In the genomic region with DNA sequence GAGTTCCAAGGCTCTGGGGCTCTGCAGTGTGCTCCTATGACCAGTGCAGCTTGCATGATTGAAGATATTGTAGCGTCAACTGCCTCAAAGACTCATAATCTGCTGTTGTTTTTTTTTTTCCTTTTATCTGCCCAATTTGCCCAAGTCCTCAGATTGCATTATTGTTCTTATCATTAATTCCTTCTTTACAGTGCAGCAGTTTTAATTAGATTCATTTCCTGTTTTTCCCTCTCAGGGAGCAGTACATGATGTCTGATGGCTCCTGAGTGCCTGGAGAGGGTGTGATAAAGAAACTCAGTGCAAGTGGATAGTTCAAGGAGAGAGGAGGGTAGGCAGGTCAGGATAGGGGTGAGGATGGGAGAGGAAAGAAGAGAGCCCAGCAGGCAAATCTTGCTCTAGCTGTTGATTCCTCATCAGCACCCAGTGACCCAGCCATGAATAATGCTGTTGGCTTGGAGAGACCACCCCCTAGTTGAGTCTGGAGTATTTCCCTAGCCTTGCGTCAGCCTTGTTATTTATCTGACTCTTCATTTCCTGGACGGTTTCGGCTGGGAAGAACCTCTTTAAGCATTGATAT, we compare ENCODE assay signal across 1 cellular context.
A peak's percentile ranks its signal among the peaks of the same experiment; 100 is the strongest.
TF ChIP-seq lines count a peak whose summit lies in the region.

No MANE protein-coding gene starts in this region.

TF ChIP-seq in K562, 482 proteins besides CTCF, POLR2A, EP300 and RAD21 (continued from another document):
- TF ChIP-seq SUPT5H (IDR thresholded peaks at IDR 0.05) (no peak), SMARCE1 (IDR thresholded peaks at IDR 0.05) (peak; percentile 14; the same call in 1 of the 2 replicates), PYGO2 (tag; IDR thresholded peaks at IDR 0.05) (0 out of 2 replicates have a peak, but pooled peaks have one; percentile 24), RB1 (IDR thresholded peaks at IDR 0.05; ENCODE audit: low read depth) (no peak), ZSCAN32 (CRISPR knock-in tag; IDR thresholded peaks at IDR 0.05) (peak; percentile 34; the same call in 1 of the 2 replicates), RCOR1 (IDR thresholded peaks at IDR 0.05; ENCODE audit: borderline replicate concordance in 1 of 2, low read depth in 2 of 2, low read length in 2 of 2) (0 out of 4 replicates have a peak, but pooled peaks of 1 of the 2 experiments have one; percentile 35), HBP1 (CRISPR knock-in tag; IDR thresholded peaks at IDR 0.05) (peak; percentile 30; the same call in 1 of the 2 replicates), CBFA2T2 (conservative IDR thresholded peaks at IDR 0.05) (peak; percentile 36), SPI1 (IDR thresholded peaks at IDR 0.05; ENCODE audit: borderline replicate concordance, low read depth, low read length) (peak; percentile 41; the same call in 1 of the 2 replicates), CBFA2T3 (IDR thresholded peaks at IDR 0.05) (peak; percentile 56), MLLT1 (IDR thresholded peaks at IDR 0.05) (no peak), CTBP1 (IDR thresholded peaks at IDR 0.05; ENCODE audit: borderline replicate concordance) (peak; percentile 68), PML (IDR thresholded peaks at IDR 0.05; ENCODE audit: low read length) (peak; percentile 35; the same call in 1 of the 2 replicates), SMAD3 (CRISPR knock-in tag; conservative IDR thresholded peaks at IDR 0.05) (peak; percentile 82), TEAD4 (IDR thresholded peaks at IDR 0.05; ENCODE audit: low read length) (peak; percentile 60; the same call in 1 of the 2 replicates), TEAD4 (CRISPR knock-in tag; IDR thresholded peaks at IDR 0.05; ENCODE audit: borderline replicate concordance) (no peak), ZKSCAN3 (CRISPR knock-in tag; IDR thresholded peaks at IDR 0.05) (no peak), NR2C2 (CRISPR knock-in tag; IDR thresholded peaks at IDR 0.05) (no peak), NR2C2 (tag; IDR thresholded peaks at IDR 0.05) (peak; percentile 54), ZNF324 (CRISPR knock-in tag; IDR thresholded peaks at IDR 0.05) (0 out of 2 replicates have a peak, but pooled peaks have one; percentile 26), HIVEP1 (CRISPR knock-in tag; IDR thresholded peaks at IDR 0.05) (0 out of 2 replicates have a peak, but pooled peaks have one; percentile 30), ZNF24 (IDR thresholded peaks at IDR 0.05) (peak; percentile 58; the same call in 1 of the 2 replicates)
- TF ChIP-seq, protein P1, sequence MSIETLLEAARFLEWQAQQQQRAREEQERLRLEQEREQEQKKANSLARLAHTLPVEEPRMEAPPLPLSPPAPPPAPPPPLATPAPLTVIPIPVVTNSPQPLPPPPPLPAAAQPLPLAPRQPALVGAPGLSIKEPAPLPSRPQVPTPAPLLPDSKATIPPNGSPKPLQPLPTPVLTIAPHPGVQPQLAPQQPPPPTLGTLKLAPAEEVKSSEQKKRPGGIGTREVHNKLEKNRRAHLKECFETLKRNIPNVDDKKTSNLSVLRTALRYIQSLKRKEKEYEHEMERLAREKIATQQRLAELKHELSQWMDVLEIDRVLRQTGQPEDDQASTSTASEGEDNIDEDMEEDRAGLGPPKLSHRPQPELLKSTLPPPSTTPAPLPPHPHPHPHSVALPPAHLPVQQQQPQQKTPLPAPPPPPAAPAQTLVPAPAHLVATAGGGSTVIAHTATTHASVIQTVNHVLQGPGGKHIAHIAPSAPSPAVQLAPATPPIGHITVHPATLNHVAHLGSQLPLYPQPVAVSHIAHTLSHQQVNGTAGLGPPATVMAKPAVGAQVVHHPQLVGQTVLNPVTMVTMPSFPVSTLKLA (conservative IDR thresholded peaks at IDR 0.05), result no peak
- TF ChIP-seq, protein P2, sequence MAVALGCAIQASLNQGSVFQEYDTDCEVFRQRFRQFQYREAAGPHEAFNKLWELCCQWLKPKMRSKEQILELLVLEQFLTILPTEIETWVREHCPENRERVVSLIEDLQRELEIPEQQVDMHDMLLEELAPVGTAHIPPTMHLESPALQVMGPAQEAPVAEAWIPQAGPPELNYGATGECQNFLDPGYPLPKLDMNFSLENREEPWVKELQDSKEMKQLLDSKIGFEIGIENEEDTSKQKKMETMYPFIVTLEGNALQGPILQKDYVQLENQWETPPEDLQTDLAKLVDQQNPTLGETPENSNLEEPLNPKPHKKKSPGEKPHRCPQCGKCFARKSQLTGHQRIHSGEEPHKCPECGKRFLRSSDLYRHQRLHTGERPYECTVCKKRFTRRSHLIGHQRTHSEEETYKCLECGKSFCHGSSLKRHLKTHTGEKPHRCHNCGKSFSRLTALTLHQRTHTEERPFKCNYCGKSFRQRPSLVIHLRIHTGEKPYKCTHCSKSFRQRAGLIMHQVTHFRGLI (CRISPR knock-in tag; IDR thresholded peaks at IDR 0.05), result 0 out of 2 replicates have a peak, but pooled peaks have one; percentile 9
- TF ChIP-seq, protein P3, sequence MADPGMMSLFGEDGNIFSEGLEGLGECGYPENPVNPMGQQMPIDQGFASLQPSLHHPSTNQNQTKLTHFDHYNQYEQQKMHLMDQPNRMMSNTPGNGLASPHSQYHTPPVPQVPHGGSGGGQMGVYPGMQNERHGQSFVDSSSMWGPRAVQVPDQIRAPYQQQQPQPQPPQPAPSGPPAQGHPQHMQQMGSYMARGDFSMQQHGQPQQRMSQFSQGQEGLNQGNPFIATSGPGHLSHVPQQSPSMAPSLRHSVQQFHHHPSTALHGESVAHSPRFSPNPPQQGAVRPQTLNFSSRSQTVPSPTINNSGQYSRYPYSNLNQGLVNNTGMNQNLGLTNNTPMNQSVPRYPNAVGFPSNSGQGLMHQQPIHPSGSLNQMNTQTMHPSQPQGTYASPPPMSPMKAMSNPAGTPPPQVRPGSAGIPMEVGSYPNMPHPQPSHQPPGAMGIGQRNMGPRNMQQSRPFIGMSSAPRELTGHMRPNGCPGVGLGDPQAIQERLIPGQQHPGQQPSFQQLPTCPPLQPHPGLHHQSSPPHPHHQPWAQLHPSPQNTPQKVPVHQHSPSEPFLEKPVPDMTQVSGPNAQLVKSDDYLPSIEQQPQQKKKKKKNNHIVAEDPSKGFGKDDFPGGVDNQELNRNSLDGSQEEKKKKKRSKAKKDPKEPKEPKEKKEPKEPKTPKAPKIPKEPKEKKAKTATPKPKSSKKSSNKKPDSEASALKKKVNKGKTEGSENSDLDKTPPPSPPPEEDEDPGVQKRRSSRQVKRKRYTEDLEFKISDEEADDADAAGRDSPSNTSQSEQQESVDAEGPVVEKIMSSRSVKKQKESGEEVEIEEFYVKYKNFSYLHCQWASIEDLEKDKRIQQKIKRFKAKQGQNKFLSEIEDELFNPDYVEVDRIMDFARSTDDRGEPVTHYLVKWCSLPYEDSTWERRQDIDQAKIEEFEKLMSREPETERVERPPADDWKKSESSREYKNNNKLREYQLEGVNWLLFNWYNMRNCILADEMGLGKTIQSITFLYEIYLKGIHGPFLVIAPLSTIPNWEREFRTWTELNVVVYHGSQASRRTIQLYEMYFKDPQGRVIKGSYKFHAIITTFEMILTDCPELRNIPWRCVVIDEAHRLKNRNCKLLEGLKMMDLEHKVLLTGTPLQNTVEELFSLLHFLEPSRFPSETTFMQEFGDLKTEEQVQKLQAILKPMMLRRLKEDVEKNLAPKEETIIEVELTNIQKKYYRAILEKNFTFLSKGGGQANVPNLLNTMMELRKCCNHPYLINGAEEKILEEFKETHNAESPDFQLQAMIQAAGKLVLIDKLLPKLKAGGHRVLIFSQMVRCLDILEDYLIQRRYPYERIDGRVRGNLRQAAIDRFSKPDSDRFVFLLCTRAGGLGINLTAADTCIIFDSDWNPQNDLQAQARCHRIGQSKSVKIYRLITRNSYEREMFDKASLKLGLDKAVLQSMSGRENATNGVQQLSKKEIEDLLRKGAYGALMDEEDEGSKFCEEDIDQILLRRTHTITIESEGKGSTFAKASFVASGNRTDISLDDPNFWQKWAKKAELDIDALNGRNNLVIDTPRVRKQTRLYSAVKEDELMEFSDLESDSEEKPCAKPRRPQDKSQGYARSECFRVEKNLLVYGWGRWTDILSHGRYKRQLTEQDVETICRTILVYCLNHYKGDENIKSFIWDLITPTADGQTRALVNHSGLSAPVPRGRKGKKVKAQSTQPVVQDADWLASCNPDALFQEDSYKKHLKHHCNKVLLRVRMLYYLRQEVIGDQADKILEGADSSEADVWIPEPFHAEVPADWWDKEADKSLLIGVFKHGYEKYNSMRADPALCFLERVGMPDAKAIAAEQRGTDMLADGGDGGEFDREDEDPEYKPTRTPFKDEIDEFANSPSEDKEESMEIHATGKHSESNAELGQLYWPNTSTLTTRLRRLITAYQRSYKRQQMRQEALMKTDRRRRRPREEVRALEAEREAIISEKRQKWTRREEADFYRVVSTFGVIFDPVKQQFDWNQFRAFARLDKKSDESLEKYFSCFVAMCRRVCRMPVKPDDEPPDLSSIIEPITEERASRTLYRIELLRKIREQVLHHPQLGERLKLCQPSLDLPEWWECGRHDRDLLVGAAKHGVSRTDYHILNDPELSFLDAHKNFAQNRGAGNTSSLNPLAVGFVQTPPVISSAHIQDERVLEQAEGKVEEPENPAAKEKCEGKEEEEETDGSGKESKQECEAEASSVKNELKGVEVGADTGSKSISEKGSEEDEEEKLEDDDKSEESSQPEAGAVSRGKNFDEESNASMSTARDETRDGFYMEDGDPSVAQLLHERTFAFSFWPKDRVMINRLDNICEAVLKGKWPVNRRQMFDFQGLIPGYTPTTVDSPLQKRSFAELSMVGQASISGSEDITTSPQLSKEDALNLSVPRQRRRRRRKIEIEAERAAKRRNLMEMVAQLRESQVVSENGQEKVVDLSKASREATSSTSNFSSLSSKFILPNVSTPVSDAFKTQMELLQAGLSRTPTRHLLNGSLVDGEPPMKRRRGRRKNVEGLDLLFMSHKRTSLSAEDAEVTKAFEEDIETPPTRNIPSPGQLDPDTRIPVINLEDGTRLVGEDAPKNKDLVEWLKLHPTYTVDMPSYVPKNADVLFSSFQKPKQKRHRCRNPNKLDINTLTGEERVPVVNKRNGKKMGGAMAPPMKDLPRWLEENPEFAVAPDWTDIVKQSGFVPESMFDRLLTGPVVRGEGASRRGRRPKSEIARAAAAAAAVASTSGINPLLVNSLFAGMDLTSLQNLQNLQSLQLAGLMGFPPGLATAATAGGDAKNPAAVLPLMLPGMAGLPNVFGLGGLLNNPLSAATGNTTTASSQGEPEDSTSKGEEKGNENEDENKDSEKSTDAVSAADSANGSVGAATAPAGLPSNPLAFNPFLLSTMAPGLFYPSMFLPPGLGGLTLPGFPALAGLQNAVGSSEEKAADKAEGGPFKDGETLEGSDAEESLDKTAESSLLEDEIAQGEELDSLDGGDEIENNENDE (IDR thresholded peaks at IDR 0.05; ENCODE audit: low read depth, low read length), result no peak
TF ChIP-seq in K562: peak in this region for 53.
